ENCODE assay signal across 2 cellular contexts in the genomic region with DNA sequence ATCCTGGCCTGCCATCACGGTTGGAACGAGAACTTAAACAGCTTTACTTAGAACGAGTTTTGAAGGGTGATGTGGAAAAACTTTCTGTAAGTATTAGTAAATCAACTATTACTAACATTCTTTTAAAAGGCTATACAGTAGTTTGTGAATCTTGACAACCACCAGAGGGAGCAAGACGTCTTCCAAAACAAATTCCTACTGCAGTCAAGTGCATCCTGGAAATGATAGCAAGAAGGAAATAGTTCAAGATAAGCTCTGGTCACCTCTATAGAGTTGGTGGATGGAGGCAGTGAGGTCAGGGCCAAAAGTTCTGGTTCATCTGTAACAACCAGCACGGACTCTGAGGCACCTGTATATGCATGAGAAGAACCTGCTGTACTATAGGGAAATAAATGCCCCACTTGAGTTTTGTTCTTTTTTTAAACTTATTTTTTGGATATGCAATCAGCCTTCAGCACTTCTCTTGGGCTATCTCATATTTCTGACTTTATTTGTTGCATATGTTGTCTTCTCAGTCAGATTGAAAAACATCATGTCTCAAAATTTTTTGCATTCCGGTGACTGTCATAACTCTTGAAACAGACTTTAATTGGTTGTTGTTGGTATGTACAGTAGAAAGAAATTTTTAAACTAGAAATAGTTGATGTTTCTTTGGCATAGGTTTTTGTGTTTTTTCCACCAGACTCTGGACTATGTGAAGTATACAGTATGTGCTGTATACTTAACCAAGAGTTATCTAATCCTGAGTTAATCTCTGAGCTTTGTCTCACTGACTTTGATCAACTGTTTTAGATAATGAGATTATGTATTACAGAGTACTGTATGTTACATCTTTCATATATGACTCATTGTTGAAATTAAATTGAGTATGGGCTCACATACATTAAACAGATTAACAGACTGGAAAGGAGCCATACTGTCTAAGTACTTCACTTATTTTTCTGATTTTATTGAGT.
TF ChIP-seq lines count a peak whose summit lies in the region.

No MANE protein-coding gene starts in this region.

TF ChIP-seq in GM23338, 12 proteins besides CTCF, POLR2A, EP300 and RAD21 (continued from another document and continues in another):
- TF ChIP-seq, protein P1, sequence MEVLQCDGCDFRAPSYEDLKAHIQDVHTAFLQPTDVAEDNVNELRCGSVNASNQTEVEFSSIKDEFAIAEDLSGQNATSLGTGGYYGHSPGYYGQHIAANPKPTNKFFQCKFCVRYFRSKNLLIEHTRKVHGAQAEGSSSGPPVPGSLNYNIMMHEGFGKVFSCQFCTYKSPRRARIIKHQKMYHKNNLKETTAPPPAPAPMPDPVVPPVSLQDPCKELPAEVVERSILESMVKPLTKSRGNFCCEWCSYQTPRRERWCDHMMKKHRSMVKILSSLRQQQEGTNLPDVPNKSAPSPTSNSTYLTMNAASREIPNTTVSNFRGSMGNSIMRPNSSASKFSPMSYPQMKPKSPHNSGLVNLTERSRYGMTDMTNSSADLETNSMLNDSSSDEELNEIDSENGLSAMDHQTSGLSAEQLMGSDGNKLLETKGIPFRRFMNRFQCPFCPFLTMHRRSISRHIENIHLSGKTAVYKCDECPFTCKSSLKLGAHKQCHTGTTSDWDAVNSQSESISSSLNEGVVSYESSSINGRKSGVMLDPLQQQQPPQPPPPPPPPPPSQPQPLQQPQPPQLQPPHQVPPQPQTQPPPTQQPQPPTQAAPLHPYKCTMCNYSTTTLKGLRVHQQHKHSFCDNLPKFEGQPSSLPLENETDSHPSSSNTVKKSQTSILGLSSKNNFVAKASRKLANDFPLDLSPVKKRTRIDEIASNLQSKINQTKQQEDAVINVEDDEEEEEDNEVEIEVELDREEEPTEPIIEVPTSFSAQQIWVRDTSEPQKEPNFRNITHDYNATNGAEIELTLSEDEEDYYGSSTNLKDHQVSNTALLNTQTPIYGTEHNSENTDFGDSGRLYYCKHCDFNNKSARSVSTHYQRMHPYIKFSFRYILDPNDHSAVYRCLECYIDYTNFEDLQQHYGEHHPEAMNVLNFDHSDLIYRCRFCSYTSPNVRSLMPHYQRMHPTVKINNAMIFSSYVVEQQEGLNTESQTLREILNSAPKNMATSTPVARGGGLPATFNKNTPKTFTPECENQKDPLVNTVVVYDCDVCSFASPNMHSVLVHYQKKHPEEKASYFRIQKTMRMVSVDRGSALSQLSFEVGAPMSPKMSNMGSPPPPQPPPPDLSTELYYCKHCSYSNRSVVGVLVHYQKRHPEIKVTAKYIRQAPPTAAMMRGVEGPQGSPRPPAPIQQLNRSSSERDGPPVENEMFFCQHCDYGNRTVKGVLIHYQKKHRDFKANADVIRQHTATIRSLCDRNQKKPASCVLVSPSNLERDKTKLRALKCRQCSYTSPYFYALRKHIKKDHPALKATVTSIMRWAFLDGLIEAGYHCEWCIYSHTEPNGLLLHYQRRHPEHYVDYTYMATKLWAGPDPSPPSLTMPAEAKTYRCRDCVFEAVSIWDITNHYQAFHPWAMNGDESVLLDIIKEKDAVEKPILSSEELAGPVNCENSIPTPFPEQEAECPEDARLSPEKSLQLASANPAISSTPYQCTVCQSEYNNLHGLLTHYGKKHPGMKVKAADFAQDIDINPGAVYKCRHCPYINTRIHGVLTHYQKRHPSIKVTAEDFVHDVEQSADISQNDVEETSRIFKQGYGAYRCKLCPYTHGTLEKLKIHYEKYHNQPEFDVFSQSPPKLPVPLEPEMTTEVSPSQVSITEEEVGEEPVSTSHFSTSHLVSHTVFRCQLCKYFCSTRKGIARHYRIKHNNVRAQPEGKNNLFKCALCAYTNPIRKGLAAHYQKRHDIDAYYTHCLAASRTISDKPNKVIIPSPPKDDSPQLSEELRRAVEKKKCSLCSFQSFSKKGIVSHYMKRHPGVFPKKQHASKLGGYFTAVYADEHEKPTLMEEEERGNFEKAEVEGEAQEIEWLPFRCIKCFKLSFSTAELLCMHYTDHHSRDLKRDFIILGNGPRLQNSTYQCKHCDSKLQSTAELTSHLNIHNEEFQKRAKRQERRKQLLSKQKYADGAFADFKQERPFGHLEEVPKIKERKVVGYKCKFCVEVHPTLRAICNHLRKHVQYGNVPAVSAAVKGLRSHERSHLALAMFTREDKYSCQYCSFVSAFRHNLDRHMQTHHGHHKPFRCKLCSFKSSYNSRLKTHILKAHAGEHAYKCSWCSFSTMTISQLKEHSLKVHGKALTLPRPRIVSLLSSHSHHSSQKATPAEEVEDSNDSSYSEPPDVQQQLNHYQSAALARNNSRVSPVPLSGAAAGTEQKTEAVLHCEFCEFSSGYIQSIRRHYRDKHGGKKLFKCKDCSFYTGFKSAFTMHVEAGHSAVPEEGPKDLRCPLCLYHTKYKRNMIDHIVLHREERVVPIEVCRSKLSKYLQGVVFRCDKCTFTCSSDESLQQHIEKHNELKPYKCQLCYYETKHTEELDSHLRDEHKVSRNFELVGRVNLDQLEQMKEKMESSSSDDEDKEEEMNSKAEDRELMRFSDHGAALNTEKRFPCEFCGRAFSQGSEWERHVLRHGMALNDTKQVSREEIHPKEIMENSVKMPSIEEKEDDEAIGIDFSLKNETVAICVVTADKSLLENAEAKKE (CRISPR knock-in tag; IDR thresholded peaks at IDR 0.05), result no peak
- no peak for TF ChIP-seq STAT1 (IDR thresholded peaks at IDR 0.05; ENCODE audit: unreplicated experiment)
- no peak for TF ChIP-seq JUNB (IDR thresholded peaks at IDR 0.05; ENCODE audit: unreplicated experiment)
- TF ChIP-seq CREB1 (CRISPR knock-in tag; IDR thresholded peaks at IDR 0.05; ENCODE audit: low read depth), result no peak
- no peak for TF ChIP-seq ZNF331 (CRISPR knock-in tag; IDR thresholded peaks at IDR 0.05; ENCODE audit: low read depth)
- no peak for TF ChIP-seq POLR2AphosphoS5 (IDR thresholded peaks at IDR 0.05; ENCODE audit: low read depth)
- TF ChIP-seq ETS1 (IDR thresholded peaks at IDR 0.05), result no peak
- TF ChIP-seq EZH2 (IDR thresholded peaks at IDR 0.05; ENCODE audit: low read depth, unreplicated experiment), result no peak
- TF ChIP-seq NANOG (IDR thresholded peaks at IDR 0.05; ENCODE audit: borderline replicate concordance), result no peak
- no peak for TF ChIP-seq ZNF114 (CRISPR knock-in tag; IDR thresholded peaks at IDR 0.05)

TF ChIP-seq in K562, 482 proteins besides CTCF, POLR2A, EP300 and RAD21 (continues in another document):
- TF ChIP-seq BRF2 (IDR thresholded peaks at IDR 0.05; ENCODE audit: borderline replicate concordance, insufficient read depth, insufficient read length), result no peak
- no peak for TF ChIP-seq TCF3 (CRISPR knock-in tag; IDR thresholded peaks at IDR 0.05)
- peak; percentile 87 for TF ChIP-seq SMC3 (conservative IDR thresholded peaks at IDR 0.05; ENCODE audit: insufficient read depth, low read depth, low read length)
- TF ChIP-seq KAT7 (CRISPR knock-in tag; IDR thresholded peaks at IDR 0.05; ENCODE audit: borderline replicate concordance), result peak; percentile 36; the same call in 1 of the 2 replicates
- TF ChIP-seq CXXC5 (CRISPR knock-in tag; IDR thresholded peaks at IDR 0.05), result no peak
- TF ChIP-seq GABPB1 (CRISPR knock-in tag; IDR thresholded peaks at IDR 0.05), result no peak
- peak in 1 of 2 experiments; percentile 45; a peak in 1 of 4 replicates for TF ChIP-seq RCOR1 (IDR thresholded peaks at IDR 0.05; ENCODE audit: borderline replicate concordance in 1 of 2, low read depth in 2 of 2, low read length in 2 of 2)
- TF ChIP-seq AFF4 (CRISPR knock-in tag; IDR thresholded peaks at IDR 0.05), result no peak
- TF ChIP-seq ZC3H8 (IDR thresholded peaks at IDR 0.05), result no peak
- TF ChIP-seq YBX1 (IDR thresholded peaks at IDR 0.05), result no peak
- no peak for TF ChIP-seq RAD51 (IDR thresholded peaks at IDR 0.05; ENCODE audit: borderline replicate concordance, low read depth)
- TF ChIP-seq, protein P2, sequence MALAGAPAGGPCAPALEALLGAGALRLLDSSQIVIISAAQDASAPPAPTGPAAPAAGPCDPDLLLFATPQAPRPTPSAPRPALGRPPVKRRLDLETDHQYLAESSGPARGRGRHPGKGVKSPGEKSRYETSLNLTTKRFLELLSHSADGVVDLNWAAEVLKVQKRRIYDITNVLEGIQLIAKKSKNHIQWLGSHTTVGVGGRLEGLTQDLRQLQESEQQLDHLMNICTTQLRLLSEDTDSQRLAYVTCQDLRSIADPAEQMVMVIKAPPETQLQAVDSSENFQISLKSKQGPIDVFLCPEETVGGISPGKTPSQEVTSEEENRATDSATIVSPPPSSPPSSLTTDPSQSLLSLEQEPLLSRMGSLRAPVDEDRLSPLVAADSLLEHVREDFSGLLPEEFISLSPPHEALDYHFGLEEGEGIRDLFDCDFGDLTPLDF (CRISPR knock-in tag; IDR thresholded peaks at IDR 0.05), result no peak
- TF ChIP-seq ARID2 (IDR thresholded peaks at IDR 0.05), result peak; percentile 78
- TF ChIP-seq, protein P3, sequence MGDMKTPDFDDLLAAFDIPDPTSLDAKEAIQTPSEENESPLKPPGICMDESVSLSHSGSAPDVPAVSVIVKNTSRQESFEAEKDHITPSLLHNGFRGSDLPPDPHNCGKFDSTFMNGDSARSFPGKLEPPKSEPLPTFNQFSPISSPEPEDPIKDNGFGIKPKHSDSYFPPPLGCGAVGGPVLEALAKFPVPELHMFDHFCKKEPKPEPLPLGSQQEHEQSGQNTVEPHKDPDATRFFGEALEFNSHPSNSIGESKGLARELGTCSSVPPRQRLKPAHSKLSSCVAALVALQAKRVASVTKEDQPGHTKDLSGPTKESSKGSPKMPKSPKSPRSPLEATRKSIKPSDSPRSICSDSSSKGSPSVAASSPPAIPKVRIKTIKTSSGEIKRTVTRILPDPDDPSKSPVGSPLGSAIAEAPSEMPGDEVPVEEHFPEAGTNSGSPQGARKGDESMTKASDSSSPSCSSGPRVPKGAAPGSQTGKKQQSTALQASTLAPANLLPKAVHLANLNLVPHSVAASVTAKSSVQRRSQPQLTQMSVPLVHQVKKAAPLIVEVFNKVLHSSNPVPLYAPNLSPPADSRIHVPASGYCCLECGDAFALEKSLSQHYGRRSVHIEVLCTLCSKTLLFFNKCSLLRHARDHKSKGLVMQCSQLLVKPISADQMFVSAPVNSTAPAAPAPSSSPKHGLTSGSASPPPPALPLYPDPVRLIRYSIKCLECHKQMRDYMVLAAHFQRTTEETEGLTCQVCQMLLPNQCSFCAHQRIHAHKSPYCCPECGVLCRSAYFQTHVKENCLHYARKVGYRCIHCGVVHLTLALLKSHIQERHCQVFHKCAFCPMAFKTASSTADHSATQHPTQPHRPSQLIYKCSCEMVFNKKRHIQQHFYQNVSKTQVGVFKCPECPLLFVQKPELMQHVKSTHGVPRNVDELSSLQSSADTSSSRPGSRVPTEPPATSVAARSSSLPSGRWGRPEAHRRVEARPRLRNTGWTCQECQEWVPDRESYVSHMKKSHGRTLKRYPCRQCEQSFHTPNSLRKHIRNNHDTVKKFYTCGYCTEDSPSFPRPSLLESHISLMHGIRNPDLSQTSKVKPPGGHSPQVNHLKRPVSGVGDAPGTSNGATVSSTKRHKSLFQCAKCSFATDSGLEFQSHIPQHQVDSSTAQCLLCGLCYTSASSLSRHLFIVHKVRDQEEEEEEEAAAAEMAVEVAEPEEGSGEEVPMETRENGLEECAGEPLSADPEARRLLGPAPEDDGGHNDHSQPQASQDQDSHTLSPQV (IDR thresholded peaks at IDR 0.05), result 0 out of 2 replicates have a peak, but pooled peaks have one; percentile 29
- no peak for TF ChIP-seq ZNF766 (CRISPR knock-in tag; conservative IDR thresholded peaks at IDR 0.05)
- TF ChIP-seq, protein P4, sequence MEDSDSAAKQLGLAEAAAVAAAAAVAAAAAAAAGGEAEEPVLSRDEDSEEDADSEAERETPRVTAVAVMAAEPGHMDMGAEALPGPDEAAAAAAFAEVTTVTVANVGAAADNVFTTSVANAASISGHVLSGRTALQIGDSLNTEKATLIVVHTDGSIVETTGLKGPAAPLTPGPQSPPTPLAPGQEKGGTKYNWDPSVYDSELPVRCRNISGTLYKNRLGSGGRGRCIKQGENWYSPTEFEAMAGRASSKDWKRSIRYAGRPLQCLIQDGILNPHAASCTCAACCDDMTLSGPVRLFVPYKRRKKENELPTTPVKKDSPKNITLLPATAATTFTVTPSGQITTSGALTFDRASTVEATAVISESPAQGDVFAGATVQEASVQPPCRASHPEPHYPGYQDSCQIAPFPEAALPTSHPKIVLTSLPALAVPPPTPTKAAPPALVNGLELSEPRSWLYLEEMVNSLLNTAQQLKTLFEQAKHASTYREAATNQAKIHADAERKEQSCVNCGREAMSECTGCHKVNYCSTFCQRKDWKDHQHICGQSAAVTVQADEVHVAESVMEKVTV (CRISPR knock-in tag; IDR thresholded peaks at IDR 0.05), result peak; percentile 71; the same call in 1 of the 2 replicates
- TF ChIP-seq COPS2 (conservative IDR thresholded peaks at IDR 0.05), result no peak
- TF ChIP-seq HDGF (IDR thresholded peaks at IDR 0.05), result 0 out of 2 replicates have a peak, but pooled peaks have one; percentile 51
- TF ChIP-seq SAP30 (IDR thresholded peaks at IDR 0.05; ENCODE audit: borderline replicate concordance, insufficient read depth, low read depth, low read length, poor library complexity, severe bottlenecking), result no peak
- 0 out of 2 replicates have a peak, but pooled peaks have one; percentile 3 for TF ChIP-seq PML (IDR thresholded peaks at IDR 0.05; ENCODE audit: low read length)
